Comparison of ENCODE assay signal across 6 cellular contexts in the genomic region with DNA sequence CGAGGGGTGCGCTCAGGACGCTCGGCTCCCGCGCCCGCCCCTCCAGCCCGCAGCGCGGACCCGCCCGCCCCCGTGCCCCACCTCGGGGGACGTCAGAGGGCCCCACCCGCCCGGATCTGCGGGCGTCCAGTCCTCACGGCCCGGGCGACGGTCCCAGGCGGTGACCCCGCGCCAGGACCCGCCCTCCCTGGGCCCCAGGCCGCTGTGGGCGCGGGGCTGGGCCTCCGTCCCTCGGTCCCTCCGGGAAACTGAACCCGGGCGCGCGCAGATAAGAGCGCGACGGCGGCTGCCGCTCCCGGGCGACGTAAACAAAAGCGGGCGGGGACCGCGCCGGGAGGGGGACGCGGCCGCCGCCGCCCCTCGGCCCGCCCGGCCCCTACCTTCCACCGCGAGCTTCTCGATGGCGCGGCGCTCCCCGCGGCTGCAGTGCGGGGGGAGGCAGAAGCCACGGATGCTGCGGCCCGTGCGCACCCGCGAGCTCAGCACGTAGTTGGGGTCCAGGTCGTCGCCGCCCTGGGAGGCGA. TPM values are rescaled to one million over a fixed set of nuclear protein-coding genes. Genes with fewer than 3 reads are reported as not detected.
DNase-seq lines count a peak whose midpoint lies in the region; ATAC-seq and TF ChIP-seq lines count a peak whose summit lies in the region.

No MANE protein-coding gene starts in this region.

- H3K4me3 ChIP-seq in esophagus muscularis mucosa (peak overlapping the region; percentile 80 to 91 (median 85)), skeletal muscle tissue (ENCODE audit: low read length in 3 of 3) (peak overlapping the region in 2 of 3 donors; percentile 65 to 70)

- H3K9ac ChIP-seq in skeletal muscle tissue (ENCODE audit: low read depth in 1 of 3, low read length in 3 of 3), result peak overlapping the region in 1 of 3 donors; percentile 50

- H3K36me3 Mint-ChIP-seq in activated CD4-positive, alpha-beta T cell treated with anti-CD3 and anti-CD28 coated beads for 36 hours (ENCODE audit: low read depth), result no peaks in the 10 kb centered on the region

- POLR2A ChIA-PET in activated CD4-positive, alpha-beta T cell treated with anti-CD3 and anti-CD28 coated beads for 36 hours (lab: Charles Lee), result interaction anchor here (0.6 to 1.0 kb wide), 2 partner anchors 8 to 41 kb away, joined by 3 to 5 read pairs; partner anchors contain the start of genes BAG5 and TRMT61A

- H3K9me3 ChIP-seq in esophagus muscularis mucosa (no peaks in the 10 kb centered on the region), skeletal muscle tissue (ENCODE audit: control insufficient read depth in 3 of 3, low read length in 3 of 3) (no peaks in the 10 kb centered on the region)

- peaks cover 10% of the 10 kb centered on the region for H3K4me1 Mint-ChIP-seq in activated CD4-positive, alpha-beta T cell treated with anti-CD3 and anti-CD28 coated beads for 36 hours

- H3K4me1 ChIP-seq in esophagus muscularis mucosa, result peaks cover 59 to 82% (median 69%) of the 10 kb centered on the region in 4 donors
- H3K4me1 ChIP-seq in skeletal muscle tissue (ENCODE audit: control insufficient read depth in 3 of 3, insufficient read depth in 3 of 3, low read length in 3 of 3), result peaks cover 19 to 45% (median 41%) of the 10 kb centered on the region in 3 donors

- peak; percentile 35 for DNase-seq in activated CD4-positive, alpha-beta T cell treated with anti-CD3 and anti-CD28 coated beads for 36 hours
- no peak for DNase-seq in activated CD4-positive, alpha-beta T cell treated with anti-CD3 and anti-CD28 coated beads, Interleukin-2, amount 50 U/mL, for 4 hours
- DNase-seq in esophagus muscularis mucosa (ENCODE audit: extremely low spot score) (no peak), COLO829 (ENCODE audit: low spot score) (no peak), epidermal melanocyte (ENCODE audit: insufficient read length, low spot score) (no peak)

- intact Hi-C loops in activated CD4-positive, alpha-beta T cell treated with anti-CD3 and anti-CD28 coated beads for 36 hours (cut with DNase I, micrococcal nuclease), result loop anchor here in 1 of 2 experiments (1.0 to 10.0 kb wide), 3 partner anchors 194 to 447 kb away; partner anchors contain the start of genes XRCC3 and ZFYVE21
- intact Hi-C loops in esophagus muscularis mucosa (cut with DNase I), result no loop called here

- H3K27ac ChIP-seq in esophagus muscularis mucosa (replicated peaks in 1 of 4), result peak overlapping the region; percentile 96 to 98 (median 97)
- H3K27ac ChIP-seq in skeletal muscle tissue (ENCODE audit: low read depth, low read length), result peak overlapping the region; percentile 47

- H3K27me3 ChIP-seq in esophagus muscularis mucosa (peaks cover 0 to 9% (median 4%) of the 10 kb centered on the region in 4 donors), skeletal muscle tissue (ENCODE audit: control insufficient read depth in 3 of 3, insufficient read depth in 3 of 3, low read length in 3 of 3) (peaks cover 2 to 8% (median 4%) of the 10 kb centered on the region in 3 donors)

- no peak for TF ChIP-seq EP300 in esophagus muscularis mucosa (IDR thresholded peaks at IDR 0.05)

- ATAC-seq in activated CD4-positive, alpha-beta T cell treated with anti-CD3 and anti-CD28 coated beads for 36 hours, result peak; percentile 8

- H3K36me3 ChIP-seq in esophagus muscularis mucosa, result peaks cover 3 to 19% (median 12%) of the 10 kb centered on the region in 4 donors
- no peaks in the 10 kb centered on the region for H3K36me3 ChIP-seq in skeletal muscle tissue (ENCODE audit: control insufficient read depth in 3 of 3, insufficient read depth in 3 of 3, low read length in 3 of 3)

- CTCF ChIA-PET in activated CD4-positive, alpha-beta T cell treated with anti-CD3 and anti-CD28 coated beads for 36 hours (lab: Charles Lee), result interaction anchor here (1.0 to 1.1 kb wide), 4 partner anchors 7 to 21 kb away, joined by 3 to 6 read pairs (median 4); partner anchors contain the start of gene TRMT61A

- H3K27ac Mint-ChIP-seq in activated CD4-positive, alpha-beta T cell treated with anti-CD3 and anti-CD28 coated beads for 36 hours, result no peak overlapping the region

- no peaks in the 10 kb centered on the region for H3K9me3 Mint-ChIP-seq in activated CD4-positive, alpha-beta T cell treated with anti-CD3 and anti-CD28 coated beads for 36 hours (ENCODE audit: low read depth)

- TF ChIP-seq CTCF in esophagus muscularis mucosa (IDR thresholded peaks at IDR 0.05), result no peak

- peaks cover 12% of the 10 kb centered on the region for H3K27me3 Mint-ChIP-seq in activated CD4-positive, alpha-beta T cell treated with anti-CD3 and anti-CD28 coated beads for 36 hours

- 0% methylated on average over 4 of the region's 78 CpGs for WGBS in esophagus muscularis mucosa

- peak overlapping the region; percentile 39 for H3K4me3 Mint-ChIP-seq in activated CD4-positive, alpha-beta T cell treated with anti-CD3 and anti-CD28 coated beads for 36 hours

- no peak for TF ChIP-seq POLR2A in esophagus muscularis mucosa (IDR thresholded peaks at IDR 0.05; ENCODE audit: low read depth)

RNA-seq across cellular contexts. Expression of gene CKB, which starts 1.1 kb away (rescaled TPM):
- total RNA-seq in activated CD4-positive, alpha-beta T cell treated with anti-CD3 and anti-CD28 coated beads for 36 hours, result 1 to 10 TPM; 3.4 to 4.0 TPM
- total RNA-seq in esophagus muscularis mucosa (1,000 to 10,000 TPM in 3 of 4 donors, 100 to 1,000 TPM in 1; 917 to 1,843 (median 1,284) TPM), skeletal muscle tissue (64.7 TPM)

RNA-seq across cellular contexts. Expression of gene TRMT61A, which starts 7.5 kb away (rescaled TPM):
- total RNA-seq in activated CD4-positive, alpha-beta T cell treated with anti-CD3 and anti-CD28 coated beads for 36 hours, result 1 to 10 TPM; 8.8 to 9.0 TPM
- total RNA-seq in esophagus muscularis mucosa, result 10 to 100 TPM; 28.7 to 50.0 (median 35.2) TPM
- total RNA-seq in skeletal muscle tissue, result 4.7 TPM

RNA-seq across cellular contexts. Expression of gene BAG5, which starts 41.0 kb away (rescaled TPM):
- 10 to 100 TPM; 24.2 to 25.1 TPM for total RNA-seq in activated CD4-positive, alpha-beta T cell treated with anti-CD3 and anti-CD28 coated beads for 36 hours
- 10 to 100 TPM; 27.4 to 34.7 (median 28.3) TPM for total RNA-seq in esophagus muscularis mucosa
- 16.7 TPM for total RNA-seq in skeletal muscle tissue

RNA-seq across cellular contexts. Expression of gene COA8, which starts 41.3 kb away (rescaled TPM):
- 10 to 100 TPM; 39.6 to 41.7 TPM for total RNA-seq in activated CD4-positive, alpha-beta T cell treated with anti-CD3 and anti-CD28 coated beads for 36 hours
- total RNA-seq in esophagus muscularis mucosa (10 to 100 TPM; 26.8 to 46.1 (median 37.6) TPM), skeletal muscle tissue (28.2 TPM)

Comparison
In these comparisons a context has a peak if more than half of its experiments do, and no peak if none do; other contexts are left out.
1. RNA of gene CKB, which starts 1.1 kb away (total RNA-seq): 917 to 1,843 TPM in esophagus muscularis mucosa; 64.7 TPM in skeletal muscle tissue (single experiment) and 3.4 to 4.0 TPM in activated CD4-positive, alpha-beta T cell treated with anti-CD3 and anti-CD28 coated beads for 36 hours; every median in the first group is over 10 times any median in the second.